14 cellular contexts compared by ENCODE assay signal in the genomic region with DNA sequence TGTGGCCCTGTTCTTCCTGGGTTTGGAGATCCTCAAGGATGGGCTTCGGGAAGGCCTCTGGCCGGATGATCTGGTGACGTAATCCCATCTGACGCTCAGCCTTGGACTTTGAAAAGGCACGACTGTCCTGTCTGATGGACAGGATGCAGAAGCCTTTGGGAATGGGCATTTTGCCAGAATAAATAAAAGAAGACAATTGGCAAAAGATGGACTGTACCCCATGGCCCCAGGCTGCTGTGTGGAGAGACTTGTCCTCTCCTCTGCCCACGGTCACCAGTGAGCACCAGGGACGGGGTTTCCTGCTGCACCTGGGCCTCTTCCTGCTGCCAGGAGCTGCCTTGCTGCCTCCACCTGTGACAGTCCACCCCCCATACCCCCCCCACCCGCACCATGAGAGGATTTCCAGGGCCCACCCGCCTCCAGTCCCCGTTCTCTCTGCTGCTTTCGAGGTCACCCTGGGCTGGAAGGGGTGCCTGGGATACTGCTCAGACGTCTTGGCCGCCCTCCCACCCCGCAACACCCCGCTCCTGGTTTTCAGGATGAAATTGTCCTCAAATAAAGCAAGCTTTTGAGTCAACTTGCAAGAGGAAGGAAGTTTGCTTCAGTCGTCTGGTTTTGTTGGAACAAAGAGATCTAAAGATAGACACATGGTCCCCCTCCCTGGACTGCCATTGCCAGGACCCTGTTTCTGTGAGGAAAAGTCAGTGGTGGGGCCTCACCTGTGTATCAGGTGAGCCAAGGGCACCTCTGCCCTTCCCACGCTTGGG. TPM values are rescaled to one million over a fixed set of nuclear protein-coding genes. Genes with fewer than 3 reads are reported as not detected.
DNase-seq lines count a peak whose midpoint lies in the region; ATAC-seq and TF ChIP-seq lines count a peak whose summit lies in the region.
"Had no signal": no experiment of that assay in that cellular context is flagged by ENCODE, and none has a peak within 500 bp of the region (broad histone marks: within the 10 kb centered on the region; RNA-seq: fewer than 3 reads in every experiment).

No MANE protein-coding gene starts in this region.

- no peak overlapping the region for H3K4me3 ChIP-seq in BE2C (ENCODE audit: low read depth, low read length)
- H3K4me3 ChIP-seq: ovary had no signal

- H3K36me3 ChIP-seq in BE2C: no peaks in the 10 kb centered on the region
- H3K36me3 ChIP-seq: ovary had no signal

- DNase-seq in BE2C: peak; percentile 52
- peak; percentile 2 for DNase-seq in M059J (ENCODE audit: low read depth)
- DNase-seq in cerebellar cortex (ENCODE audit: low spot score): peak; percentile 77
- DNase-seq in left lobe of liver (ENCODE audit: low spot score): peak; percentile 65
- DNase-seq in activated naive CD4-positive, alpha-beta T cell treated with anti-CD3 and anti-CD28 coated beads, Interleukin-2, amount 50 U/mL, for 16 hours: no peak
- DNase-seq in HUDEP-2 (lab: John Stamatoyannopoulos, UW; ENCODE audit: unreplicated experiment in 76 of 76): no peak
- no peak for DNase-seq in stimulated activated naive CD8-positive, alpha-beta T cell treated with anti-CD3 and anti-CD28 coated beads, Interleukin-15, Interleukin-2, amounts not matched to agents 100 U/mL and 50 U/mL, for 24 hours
- DNase-seq: activated CD4-positive, alpha-beta T cell treated with anti-CD3 and anti-CD28 coated beads for 48 hours; activated T-cell treated with anti-CD3 and anti-CD28 coated beads, Interleukin-2, amount 50 U/mL, for 72 hours; NCI-H2171 treated with DMSO at 0.1 percent for 48 hours; ovary; stimulated activated CD4-positive, alpha-beta T cell treated with anti-CD3 and anti-CD28 coated beads, Interleukin-15, amount 100 ng/mL, for 24 hours; T-helper 17 cell had no signal

- H3K9me3 ChIP-seq in BE2C: no peaks in the 10 kb centered on the region
- H3K9me3 ChIP-seq: ovary had no signal

- TF ChIP-seq CTCF in BE2C (IDR thresholded peaks at IDR 0.05; ENCODE audit: low read depth, low read length): no peak

- ATAC-seq in left lobe of liver (peak; percentile 81), HG02885 (IDR thresholded peaks at IDR 0.05; ENCODE audit: poor library complexity, unreplicated experiment) (no peak)
- no peak for ATAC-seq in stimulated activated naive CD8-positive, alpha-beta T cell treated with anti-CD3 and anti-CD28 coated beads, Interleukin-15, Interleukin-2, amounts not matched to agents 100 U/mL and 50 U/mL, for 24 hours
- ATAC-seq: activated T-cell treated with anti-CD3 and anti-CD28 coated beads, Interleukin-2, amount 50 U/mL, for 72 hours; T-helper 17 cell had no signal

- no peaks in the 10 kb centered on the region for H3K27me3 ChIP-seq in BE2C
- H3K27me3 ChIP-seq: ovary had no signal

- H3K4me1 ChIP-seq in BE2C: peaks cover 6% of the 10 kb centered on the region

RNA-seq across cellular contexts. Expression of a gene that starts 40.9 kb away (rescaled TPM):
- 35.5 TPM for polyA plus RNA-seq in BE2C (2012; ENCODE audit: insufficient read depth, insufficient read length, low read depth)
- total RNA-seq in M059J (2014; rRNA removed; shearing (Covaris generic)): not detected in 2 replicates
- total RNA-seq in left lobe of liver: 14.9 TPM

Comparison
In these comparisons a context has a peak if more than half of its experiments do, and no peak if none do; other contexts are left out.
1. DNase-seq: peak in BE2C (single experiment), M059J (single experiment), cerebellar cortex (single experiment) and left lobe of liver (single experiment); none in activated naive CD4-positive, alpha-beta T cell treated with anti-CD3 and anti-CD28 coated beads, Interleukin-2, amount 50 U/mL, for 16 hours (single experiment), HUDEP-2 (0 of 76) and stimulated activated naive CD8-positive, alpha-beta T cell treated with anti-CD3 and anti-CD28 coated beads, Interleukin-15, Interleukin-2, amounts not matched to agents 100 U/mL and 50 U/mL, for 24 hours (single experiment).
2. RNA of a gene that starts 40.9 kb away (total RNA-seq): 14.9 TPM in left lobe of liver (single experiment); not detected in M059J; every median in the first group is over 10 times any median in the second.